ENCODE assay signal across 31 cellular contexts in the genomic region with DNA sequence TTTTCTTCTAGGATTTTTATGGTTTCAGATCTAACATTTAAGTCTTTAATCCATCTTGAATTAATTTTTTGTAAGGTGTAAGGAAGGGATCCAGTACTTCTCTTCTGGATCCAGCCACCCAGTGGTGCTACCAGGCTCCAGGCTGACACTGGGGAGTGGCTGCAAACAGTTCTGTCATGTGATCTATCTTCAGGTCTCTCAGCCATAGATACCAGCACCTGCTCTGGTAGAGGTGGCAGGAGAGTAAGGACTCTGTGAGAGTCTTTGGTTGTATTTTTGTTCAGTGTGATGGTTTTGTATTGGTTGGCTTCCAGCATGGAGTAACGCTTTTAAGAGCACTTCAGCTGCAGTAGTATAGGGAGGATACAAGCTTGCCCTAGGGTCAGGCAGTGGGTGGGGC.
"Had no signal": no experiment of that assay in that cellular context is flagged by ENCODE, and none has a peak within 500 bp of the region (broad histone marks: within the 10 kb centered on the region; RNA-seq: fewer than 3 reads in every experiment).

No MANE protein-coding gene starts in this region.

- H3K4me2 ChIP-seq: PC-9 had no signal

- H3K36me3 Mint-ChIP-seq: T-cell had no signal

- ATAC-seq: Panc1, Right ventricle myocardium inferior, SK-N-SH treated with all-trans-retinoic acid at 6 μM for 48 hours, T-cell had no signal

- H3K27ac Mint-ChIP-seq: T-cell had no signal

- H3K4me3 ChIP-seq: MG63, PC-9, SJCRH30, SK-N-MC had no signal

- H2AFZ ChIP-seq: PC-9 had no signal

- DNase-seq: Kasumi-1, KG1, MG63, MV-4-11, NCI-H1092, NCI-H1105, NCI-H1417 treated with DMSO at 0.1 percent for 48 hours, NCI-H1436 treated with DMSO at 0.1 percent for 48 hours, NCI-H1694, NCI-H187, NCI-H1930, NCI-H2029 treated with DMSO at 0.1 percent for 48 hours, NCI-H2081 treated with DMSO at 0.1 percent for 48 hours, NCI-H2107, NCI-H2171, NCI-H226, NCI-H446 treated with DMSO at 0.1 percent for 48 hours, NCI-H510A, NCI-H524, NCI-H526, NCI-H69, PC-9, SHP77, SIG-M5, SJCRH30, T-cell had no signal

- H3K27me3 ChIP-seq: MG63, SJCRH30 had no signal

- H3K9me3 ChIP-seq: MG63, SJCRH30 had no signal

- H3K4me3 Mint-ChIP-seq: T-cell had no signal

- H3K27ac ChIP-seq: PC-9, RWPE1, SJCRH30, SK-N-MC had no signal

- H3K36me3 ChIP-seq: MG63, SJCRH30 had no signal

- H3K4me1 ChIP-seq: SJCRH30 had no signal

- H3K4me1 Mint-ChIP-seq: T-cell had no signal

- H3K27me3 Mint-ChIP-seq: T-cell had no signal
